In the genomic region with DNA sequence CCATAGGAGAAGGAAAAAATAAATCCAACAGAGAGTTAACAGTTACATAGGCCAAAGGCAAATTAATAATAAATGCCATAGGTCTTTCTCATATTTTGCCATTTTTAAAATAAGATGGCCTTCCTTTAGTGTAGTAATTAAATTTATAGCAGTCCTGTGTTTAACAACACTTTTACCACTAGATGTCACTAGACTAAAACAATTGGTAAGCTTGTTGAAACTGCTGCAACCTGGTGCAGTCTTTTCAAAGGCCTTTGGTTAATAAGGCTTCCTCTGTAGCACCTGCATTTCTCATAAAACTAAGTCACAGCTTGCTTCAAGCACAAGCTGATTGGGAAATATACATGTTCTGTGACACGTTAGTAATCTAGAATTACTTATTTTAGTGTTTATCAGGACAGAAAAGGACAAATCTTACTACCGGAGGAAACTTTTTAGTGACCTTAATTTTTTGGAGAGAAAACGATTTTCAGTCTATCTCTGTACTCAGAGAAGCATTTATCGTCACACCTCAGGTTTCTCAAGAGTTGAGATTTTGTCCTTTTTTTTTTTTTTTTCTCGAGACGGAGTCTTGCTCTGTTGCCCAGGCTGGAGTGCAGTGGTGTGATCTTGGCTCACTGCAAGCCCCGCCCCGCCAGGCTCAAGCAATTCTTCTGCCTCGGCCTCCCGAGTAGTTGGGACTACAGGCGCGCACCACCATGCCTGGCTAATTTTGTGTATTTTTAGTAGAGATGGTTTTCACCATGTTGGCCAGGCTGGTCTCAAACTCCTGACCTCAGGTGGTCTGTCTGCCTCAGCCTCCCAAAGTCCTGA, we compare ENCODE assay signal across 8 cellular contexts. TPM values are rescaled to one million over a fixed set of nuclear protein-coding genes. Genes with fewer than 3 reads are reported as not detected.
DNase-seq lines count a peak whose midpoint lies in the region; ATAC-seq and TF ChIP-seq lines count a peak whose summit lies in the region.

No MANE protein-coding gene starts in this region.

- H3K4me1 Mint-ChIP-seq in T-helper 17 cell (peaks cover 34% of the 10 kb centered on the region), nephron (peaks cover 6% of the 10 kb centered on the region)

- H3K36me3 Mint-ChIP-seq in T-helper 17 cell (ENCODE audit: low read depth) (peaks cover 13% of the 10 kb centered on the region), nephron (ENCODE audit: low read depth) (peaks cover 11% of the 10 kb centered on the region)

- no peak overlapping the region for H3K4me3 ChIP-seq in esophagus squamous epithelium

- TF ChIP-seq CTCF in esophagus squamous epithelium (IDR thresholded peaks at IDR 0.05) (peak; percentile 69 to 92 (median 75)), nephron (IDR thresholded peaks at IDR 0.05; ENCODE audit: unreplicated experiment in 3 of 3) (peak; percentile 68 to 78 (median 77))

- H3K27ac ChIP-seq in esophagus squamous epithelium: no peak overlapping the region

- POLR2A ChIA-PET in HEK293T (lab: Yijun Ruan, JAX): interaction anchor here (1.1 kb wide), 1 partner anchor 20 kb away, joined by 4 read pairs; the partner anchor contains the start of gene BORCS5

- 79% methylated on average over 12 of the region's 12 CpGs for WGBS in esophagus squamous epithelium, 2 donors

- peak overlapping the region; percentile 58 for H3K4me3 Mint-ChIP-seq in T-helper 17 cell
- no peak overlapping the region for H3K4me3 Mint-ChIP-seq in nephron

- no peak for TF ChIP-seq POLR2A in esophagus squamous epithelium (IDR thresholded peaks at IDR 0.05)
- no peak for TF ChIP-seq POLR2A in GM18505 (IDR thresholded peaks at IDR 0.05; ENCODE audit: borderline replicate concordance, extremely low read depth, insufficient read depth, insufficient read length)

- no peaks in the 10 kb centered on the region for H3K9me3 Mint-ChIP-seq in nephron

- ATAC-seq in T-helper 17 cell (peak; percentile 44), HG02884 (IDR thresholded peaks at IDR 0.05; ENCODE audit: unreplicated experiment) (no peak), GM18505 (IDR thresholded peaks at IDR 0.05; ENCODE audit: unreplicated experiment) (no peak)

- no peaks in the 10 kb centered on the region for H3K27me3 ChIP-seq in esophagus squamous epithelium

- no peaks in the 10 kb centered on the region for H3K9me3 ChIP-seq in T-helper 17 cell (ENCODE audit: control insufficient read depth, low read length, poor library complexity, severe bottlenecking)
- H3K9me3 ChIP-seq in esophagus squamous epithelium: no peaks in the 10 kb centered on the region

- DNase-seq in ELR (ENCODE audit: low read depth) (peak; percentile 87), HEK293T (ENCODE audit: extremely low spot score) (peak; percentile 68), NCI-H2081 (lab: John Stamatoyannopoulos, UW) (peak; percentile 73 to 88), T-helper 17 cell (no peak), esophagus squamous epithelium (lab: John Stamatoyannopoulos, UW) (no peak)

- intact Hi-C loops in esophagus squamous epithelium (cut with DNase I): loop anchor here (10.0 kb wide), 1 partner anchor 328 kb away; no protein-coding TSS in a partner anchor

- H3K27ac Mint-ChIP-seq in T-helper 17 cell (peak overlapping the region; percentile 98), nephron (peak overlapping the region in 1 of 3 experiments; percentile 22)

- H3K36me3 ChIP-seq in esophagus squamous epithelium: peaks cover 0 to 18% (median 0%) of the 10 kb centered on the region in 3 donors

- no peaks in the 10 kb centered on the region for H3K27me3 Mint-ChIP-seq in T-helper 17 cell
- H3K27me3 Mint-ChIP-seq in nephron (ENCODE audit: low read depth): no peaks in the 10 kb centered on the region

- CTCF ChIA-PET in HEK293T (lab: Yijun Ruan, JAX): interaction anchor here (0.5 to 2.9 kb wide), 15 partner anchors 10 to 835 kb away, joined by 3 to 13 read pairs (median 4); no protein-coding TSS in a partner anchor

- H3K4me1 ChIP-seq in esophagus squamous epithelium: peaks cover 0 to 13% (median 0%) of the 10 kb centered on the region in 3 donors

TF ChIP-seq in HEK293T, 16 proteins besides CTCF, POLR2A, EP300 and RAD21:
- no peak for TF ChIP-seq BHLHE40 (IDR thresholded peaks at IDR 0.05; ENCODE audit: borderline replicate concordance)
- no peak for TF ChIP-seq FOXK2 (IDR thresholded peaks at IDR 0.05)
- no peak for TF ChIP-seq ELF4 (IDR thresholded peaks at IDR 0.05)
- TF ChIP-seq L3MBTL2 (conservative IDR thresholded peaks at IDR 0.05): no peak
- no peak for TF ChIP-seq NFRKB (IDR thresholded peaks at IDR 0.05)
- no peak for TF ChIP-seq HDGF (IDR thresholded peaks at IDR 0.05; ENCODE audit: borderline replicate concordance)
- TF ChIP-seq, protein P1, sequence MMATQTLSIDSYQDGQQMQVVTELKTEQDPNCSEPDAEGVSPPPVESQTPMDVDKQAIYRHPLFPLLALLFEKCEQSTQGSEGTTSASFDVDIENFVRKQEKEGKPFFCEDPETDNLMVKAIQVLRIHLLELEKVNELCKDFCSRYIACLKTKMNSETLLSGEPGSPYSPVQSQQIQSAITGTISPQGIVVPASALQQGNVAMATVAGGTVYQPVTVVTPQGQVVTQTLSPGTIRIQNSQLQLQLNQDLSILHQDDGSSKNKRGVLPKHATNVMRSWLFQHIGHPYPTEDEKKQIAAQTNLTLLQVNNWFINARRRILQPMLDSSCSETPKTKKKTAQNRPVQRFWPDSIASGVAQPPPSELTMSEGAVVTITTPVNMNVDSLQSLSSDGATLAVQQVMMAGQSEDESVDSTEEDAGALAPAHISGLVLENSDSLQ (IDR thresholded peaks at IDR 0.05): no peak
- no peak for TF ChIP-seq ARNT (IDR thresholded peaks at IDR 0.05)
- no peak for TF ChIP-seq SUZ12 (IDR thresholded peaks at IDR 0.05)
- no peak for TF ChIP-seq CTBP1 (IDR thresholded peaks at IDR 0.05; ENCODE audit: borderline replicate concordance)
- no peak for TF ChIP-seq ZNF384 (IDR thresholded peaks at IDR 0.05)
- TF ChIP-seq FOXA1 (IDR thresholded peaks at IDR 0.05): no peak
- TF ChIP-seq LEF1 (IDR thresholded peaks at IDR 0.05; ENCODE audit: borderline replicate concordance): no peak
- TF ChIP-seq SP1 (IDR thresholded peaks at IDR 0.05): no peak
- no peak for TF ChIP-seq FOXM1 (IDR thresholded peaks at IDR 0.05; ENCODE audit: borderline replicate concordance)
- TF ChIP-seq TARDBP (IDR thresholded peaks at IDR 0.05): no peak
TF ChIP-seq in HEK293T: peak in this region for 0.

RNA-seq across cellular contexts. Expression of gene BORCS5, which starts 20.0 kb away (rescaled TPM):
- total RNA-seq in T-helper 17 cell: 10 to 100 TPM; 35.0 to 48.4 TPM
- 10 to 100 TPM in 2 of 4 donors, 1 to 10 TPM in 2; 7.6 to 20.4 (median 10.0) TPM for total RNA-seq in esophagus squamous epithelium

RNA-seq across cellular contexts. Expression of gene MANSC1, which starts 26.8 kb away (rescaled TPM):
- under 1 TPM in 1 of 2 donors, not detected in 1; 0.12 TPM for total RNA-seq in T-helper 17 cell
- 10 to 100 TPM; 22.5 to 59.0 (median 47.7) TPM for total RNA-seq in esophagus squamous epithelium

Comparison
In these comparisons a context has a peak if more than half of its experiments do, and no peak if none do; other contexts are left out.
1. DNase-seq: peak in ELR (single experiment), HEK293T (single experiment) and NCI-H2081 (2 of 2); none in T-helper 17 cell (0 of 3) and esophagus squamous epithelium (single experiment).
2. RNA of gene MANSC1, which starts 26.8 kb away (total RNA-seq): 22.5 to 59.0 TPM in esophagus squamous epithelium; 0.12 TPM in T-helper 17 cell; every median in the first group is over 10 times any median in the second.